In genomic region chr17:14712471-14713075, GRCh38 we compare ENCODE assay signal across 1 cellular context.
TF ChIP-seq lines count a peak whose summit lies in the region.

No MANE protein-coding gene starts in this region.

TF ChIP-seq in A549, 52 proteins besides CTCF, POLR2A, EP300 and RAD21 (continued from another document):
- TF ChIP-seq NPAS2 (CRISPR knock-in tag; IDR thresholded peaks at IDR 0.05; ENCODE audit: borderline replicate concordance) (no peak), HEYL (CRISPR knock-in tag; IDR thresholded peaks at IDR 0.05) (no peak), MAFK (IDR thresholded peaks at IDR 0.05; ENCODE audit: partially characterized antibody) (no peak), JUNB (IDR thresholded peaks at IDR 0.05) (no peak), ZSCAN20 (CRISPR knock-in tag; IDR thresholded peaks at IDR 0.05) (no peak)
